Comparison of ENCODE assay signal across 1 cellular context in the genomic region with DNA sequence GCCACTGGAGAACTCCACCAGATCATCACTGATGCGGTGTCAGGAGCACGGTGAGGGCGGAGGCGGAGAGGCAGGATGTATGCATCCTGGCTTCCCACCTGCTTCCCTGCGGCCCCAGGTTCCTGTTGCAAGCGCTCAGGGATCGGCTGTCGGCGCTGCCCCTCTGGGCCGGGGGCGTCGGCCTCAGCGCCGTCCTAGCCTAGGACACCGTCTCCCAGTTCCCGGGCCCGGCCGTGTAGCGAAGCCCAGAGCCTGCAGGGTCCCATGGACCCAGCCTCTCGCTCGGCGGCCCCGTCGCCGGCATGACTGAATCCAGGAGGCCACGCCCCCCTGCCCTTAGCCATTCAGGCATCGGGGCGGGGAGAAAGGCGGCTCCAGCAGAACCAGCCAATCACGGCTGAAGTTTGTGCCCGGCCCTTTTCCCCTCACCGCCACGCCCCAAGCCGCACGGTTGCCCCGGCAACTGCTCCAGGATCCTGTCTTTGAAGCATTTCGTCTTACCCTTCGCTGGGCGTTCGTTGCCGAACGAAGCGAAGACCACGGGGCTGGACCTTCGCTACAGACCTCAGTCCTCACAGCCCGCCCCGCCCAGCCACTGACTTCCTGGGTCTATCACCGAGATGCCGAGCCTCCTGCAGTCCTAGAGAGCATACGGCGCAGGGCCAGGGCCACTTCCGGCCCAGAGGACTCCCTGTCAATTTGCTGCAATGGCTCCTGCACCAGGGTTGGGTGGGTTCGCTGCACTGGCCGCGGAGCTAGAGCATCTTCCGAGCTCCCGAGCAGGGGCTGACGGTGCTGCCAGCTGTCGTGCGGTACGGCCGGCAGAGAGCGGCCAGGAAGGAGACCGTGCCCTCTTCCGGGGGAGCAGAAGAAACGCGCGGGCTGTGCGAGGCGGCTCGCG.
TF ChIP-seq lines count a peak whose summit lies in the region.

No MANE protein-coding gene starts in this region.

TF ChIP-seq in GM12878, 131 proteins besides CTCF, POLR2A, EP300 and RAD21 (continued from another document):
- TF ChIP-seq, protein P1, sequence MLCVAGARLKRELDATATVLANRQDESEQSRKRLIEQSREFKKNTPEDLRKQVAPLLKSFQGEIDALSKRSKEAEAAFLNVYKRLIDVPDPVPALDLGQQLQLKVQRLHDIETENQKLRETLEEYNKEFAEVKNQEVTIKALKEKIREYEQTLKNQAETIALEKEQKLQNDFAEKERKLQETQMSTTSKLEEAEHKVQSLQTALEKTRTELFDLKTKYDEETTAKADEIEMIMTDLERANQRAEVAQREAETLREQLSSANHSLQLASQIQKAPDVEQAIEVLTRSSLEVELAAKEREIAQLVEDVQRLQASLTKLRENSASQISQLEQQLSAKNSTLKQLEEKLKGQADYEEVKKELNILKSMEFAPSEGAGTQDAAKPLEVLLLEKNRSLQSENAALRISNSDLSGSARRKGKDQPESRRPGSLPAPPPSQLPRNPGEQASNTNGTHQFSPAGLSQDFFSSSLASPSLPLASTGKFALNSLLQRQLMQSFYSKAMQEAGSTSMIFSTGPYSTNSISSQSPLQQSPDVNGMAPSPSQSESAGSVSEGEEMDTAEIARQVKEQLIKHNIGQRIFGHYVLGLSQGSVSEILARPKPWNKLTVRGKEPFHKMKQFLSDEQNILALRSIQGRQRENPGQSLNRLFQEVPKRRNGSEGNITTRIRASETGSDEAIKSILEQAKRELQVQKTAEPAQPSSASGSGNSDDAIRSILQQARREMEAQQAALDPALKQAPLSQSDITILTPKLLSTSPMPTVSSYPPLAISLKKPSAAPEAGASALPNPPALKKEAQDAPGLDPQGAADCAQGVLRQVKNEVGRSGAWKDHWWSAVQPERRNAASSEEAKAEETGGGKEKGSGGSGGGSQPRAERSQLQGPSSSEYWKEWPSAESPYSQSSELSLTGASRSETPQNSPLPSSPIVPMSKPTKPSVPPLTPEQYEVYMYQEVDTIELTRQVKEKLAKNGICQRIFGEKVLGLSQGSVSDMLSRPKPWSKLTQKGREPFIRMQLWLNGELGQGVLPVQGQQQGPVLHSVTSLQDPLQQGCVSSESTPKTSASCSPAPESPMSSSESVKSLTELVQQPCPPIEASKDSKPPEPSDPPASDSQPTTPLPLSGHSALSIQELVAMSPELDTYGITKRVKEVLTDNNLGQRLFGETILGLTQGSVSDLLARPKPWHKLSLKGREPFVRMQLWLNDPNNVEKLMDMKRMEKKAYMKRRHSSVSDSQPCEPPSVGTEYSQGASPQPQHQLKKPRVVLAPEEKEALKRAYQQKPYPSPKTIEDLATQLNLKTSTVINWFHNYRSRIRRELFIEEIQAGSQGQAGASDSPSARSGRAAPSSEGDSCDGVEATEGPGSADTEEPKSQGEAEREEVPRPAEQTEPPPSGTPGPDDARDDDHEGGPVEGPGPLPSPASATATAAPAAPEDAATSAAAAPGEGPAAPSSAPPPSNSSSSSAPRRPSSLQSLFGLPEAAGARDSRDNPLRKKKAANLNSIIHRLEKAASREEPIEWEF (IDR thresholded peaks at IDR 0.05; ENCODE audit: insufficient replicate concordance, low read depth, low read length): peak; percentile 14
- TF ChIP-seq JUNB (IDR thresholded peaks at IDR 0.05) (no peak), SMAD5 (IDR thresholded peaks at IDR 0.05; ENCODE audit: low read depth) (peak; percentile 83), RBBP5 (conservative IDR thresholded peaks at IDR 0.05) (no peak), HDGF (IDR thresholded peaks at IDR 0.05) (no peak), NBN (IDR thresholded peaks at IDR 0.05) (peak; percentile 53; the same call in 1 of the 2 replicates), NR2F1 (conservative IDR thresholded peaks at IDR 0.05) (peak; percentile 40), SRF (IDR thresholded peaks at IDR 0.05; ENCODE audit: low read depth in 2 of 2, low read length in 2 of 2) (no peak)
- TF ChIP-seq, protein P2, sequence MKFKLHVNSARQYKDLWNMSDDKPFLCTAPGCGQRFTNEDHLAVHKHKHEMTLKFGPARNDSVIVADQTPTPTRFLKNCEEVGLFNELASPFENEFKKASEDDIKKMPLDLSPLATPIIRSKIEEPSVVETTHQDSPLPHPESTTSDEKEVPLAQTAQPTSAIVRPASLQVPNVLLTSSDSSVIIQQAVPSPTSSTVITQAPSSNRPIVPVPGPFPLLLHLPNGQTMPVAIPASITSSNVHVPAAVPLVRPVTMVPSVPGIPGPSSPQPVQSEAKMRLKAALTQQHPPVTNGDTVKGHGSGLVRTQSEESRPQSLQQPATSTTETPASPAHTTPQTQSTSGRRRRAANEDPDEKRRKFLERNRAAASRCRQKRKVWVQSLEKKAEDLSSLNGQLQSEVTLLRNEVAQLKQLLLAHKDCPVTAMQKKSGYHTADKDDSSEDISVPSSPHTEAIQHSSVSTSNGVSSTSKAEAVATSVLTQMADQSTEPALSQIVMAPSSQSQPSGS (IDR thresholded peaks at IDR 0.05; ENCODE audit: low read length): no peak
TF ChIP-seq in GM12878: peak in this region for 43.
